In genomic region chrX:73215263-73215662, GRCh38 we compare ENCODE assay signal across 7 cellular contexts. TPM values are rescaled to one million over a fixed set of nuclear protein-coding genes. Genes with fewer than 3 reads are reported as not detected.
DNase-seq lines count a peak whose midpoint lies in the region; ATAC-seq and TF ChIP-seq lines count a peak whose summit lies in the region.

No MANE protein-coding gene starts in this region.

- intact Hi-C loops in Panc1 (cut with micrococcal nuclease; ENCODE audit: unreplicated experiment) (no loop called here), esophagus squamous epithelium (cut with DNase I) (no loop called here)

- H3K4me1 ChIP-seq in Panc1 (ENCODE audit: control insufficient read depth, insufficient read depth, low read length) (0 out of 2 replicates have a peak, but pooled peaks cover 3% of the 10 kb centered on the region), esophagus squamous epithelium (no peaks in the 10 kb centered on the region), skeletal muscle tissue (ENCODE audit: control insufficient read depth in 3 of 3, insufficient read depth in 3 of 3, low read length in 3 of 3) (no peaks in the 10 kb centered on the region)

- no peak for TF ChIP-seq CTCF in Panc1 (IDR thresholded peaks at IDR 0.05)
- no peak for TF ChIP-seq CTCF in esophagus squamous epithelium (IDR thresholded peaks at IDR 0.05)

- peak overlapping the region; percentile 54 to 71 for H3K4me3 ChIP-seq in Panc1 (ENCODE audit: low read depth in 2 of 2, low read length in 2 of 2)
- peak overlapping the region; percentile 40 to 64 (median 58) for H3K4me3 ChIP-seq in esophagus squamous epithelium
- H3K4me3 ChIP-seq in skeletal muscle tissue (ENCODE audit: low read length in 3 of 3): peak overlapping the region; percentile 63 to 73 (median 72)

- no TSS peak for BruUV-seq in Panc1 (replicated peaks; lab: Mats Ljungman, UMichigan)

- H3K9me3 ChIP-seq in Panc1 (ENCODE audit: control insufficient read depth, insufficient read depth, low read depth, low read length) (no peaks in the 10 kb centered on the region), esophagus squamous epithelium (no peaks in the 10 kb centered on the region), skeletal muscle tissue (ENCODE audit: control insufficient read depth in 3 of 3, low read length in 3 of 3) (no peaks in the 10 kb centered on the region)

- POLR2A ChIA-PET in Panc1 (lab: Charles Lee): no interaction called here

- DNase-seq in Panc1 (ENCODE audit: low read depth, low spot score) (no peak), esophagus squamous epithelium (lab: John Stamatoyannopoulos, UW) (no peak), COLO668 (lab: John Stamatoyannopoulos, UW; ENCODE audit: unreplicated experiment) (no peak)

- H3K9ac ChIP-seq in skeletal muscle tissue (ENCODE audit: low read depth in 1 of 3, low read length in 3 of 3): no peak overlapping the region

- TF ChIP-seq POLR2A in esophagus squamous epithelium (IDR thresholded peaks at IDR 0.05): no peak

- CTCF ChIA-PET in Panc1 (lab: Charles Lee): no interaction called here

- H3K27me3 ChIP-seq in Panc1 (ENCODE audit: control insufficient read depth, insufficient read depth, low read length) (peaks cover 2% of the 10 kb centered on the region), esophagus squamous epithelium (no peaks in the 10 kb centered on the region), skeletal muscle tissue (ENCODE audit: control insufficient read depth in 3 of 3, insufficient read depth in 3 of 3, low read length in 3 of 3) (no peaks in the 10 kb centered on the region)

- WGBS in esophagus squamous epithelium, 2 donors: 18 to 53% methylated on average over 8 of the region's 8 CpGs

- ATAC-seq in GM21360 (IDR thresholded peaks at IDR 0.05; ENCODE audit: unreplicated experiment) (peak; percentile 20), Panc1 (no peak), GM21515 (IDR thresholded peaks at IDR 0.05; ENCODE audit: unreplicated experiment) (no peak), GM19324 (IDR thresholded peaks at IDR 0.05; ENCODE audit: low FRiP score, unreplicated experiment) (no peak)

- no peaks in the 10 kb centered on the region for H3K36me3 ChIP-seq in Panc1 (ENCODE audit: control insufficient read depth, insufficient read depth, low read length)
- no peaks in the 10 kb centered on the region for H3K36me3 ChIP-seq in esophagus squamous epithelium
- H3K36me3 ChIP-seq in skeletal muscle tissue (ENCODE audit: control insufficient read depth in 3 of 3, insufficient read depth in 3 of 3, low read length in 3 of 3): no peaks in the 10 kb centered on the region

- H3K27ac ChIP-seq in Panc1 (ENCODE audit: low read length) (no peak overlapping the region), esophagus squamous epithelium (peak overlapping the region in 2 of 4 donors; percentile 38 to 72), skeletal muscle tissue (ENCODE audit: low read depth, low read length) (no peak overlapping the region)

- in situ Hi-C loops in Panc1 (cut with HindIII; ENCODE audit: low pct_unique_long_range_greater_than_20kb, low sequenced_read_pairs): no loop called here

RNA-seq across cellular contexts. Expression of gene NAP1L2, which starts 0.6 kb away (rescaled TPM):
- 1.8 TPM for total RNA-seq in Panc1 (2021; ENCODE audit: unreplicated experiment)
- 1.2 TPM for polyA plus RNA-seq in Panc1 (2012; ENCODE audit: insufficient read length)
- total RNA-seq in esophagus squamous epithelium: 1 to 10 TPM in 1 of 4 donors, under 1 TPM in 3; 0.50 to 1.9 (median 0.86) TPM
- total RNA-seq in skeletal muscle tissue: 0.52 TPM
